In the genomic region with DNA sequence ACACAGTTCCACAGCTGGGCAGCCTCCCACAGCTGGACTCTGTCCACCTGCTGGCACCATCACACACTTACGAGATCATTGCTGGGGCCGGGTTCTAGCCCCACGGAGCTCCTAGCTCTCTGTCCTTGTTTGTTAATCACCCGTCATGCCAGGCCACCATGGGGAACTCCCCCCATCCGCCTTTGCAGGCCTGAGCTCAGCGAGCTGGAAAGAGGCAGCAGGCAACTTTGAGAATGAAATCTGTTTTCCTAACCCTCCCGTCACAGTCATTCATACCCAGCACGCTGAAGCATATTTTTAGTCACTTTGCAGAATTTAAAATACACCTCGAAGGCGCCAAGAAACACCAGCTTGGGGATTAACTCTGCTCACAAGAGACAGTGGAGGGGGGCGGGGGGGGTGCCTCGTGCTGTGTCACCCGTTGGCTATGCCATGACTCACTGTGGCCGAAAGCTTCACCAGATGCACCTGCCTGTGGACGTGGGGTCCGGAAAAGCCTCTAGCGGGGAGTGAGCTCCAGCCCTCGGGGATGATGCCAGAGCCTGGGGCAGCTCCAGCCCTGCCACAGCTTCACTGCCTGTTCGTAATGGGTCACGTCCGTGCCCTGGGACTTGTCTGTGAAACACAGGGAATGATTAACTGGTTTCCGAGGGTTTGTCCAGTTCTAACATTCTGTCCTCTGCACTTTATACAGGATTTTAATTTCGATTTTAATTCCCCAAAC, we compare ENCODE assay signal across 9 cellular contexts. TPM values are rescaled to one million over a fixed set of nuclear protein-coding genes. Genes with fewer than 3 reads are reported as not detected.
DNase-seq lines count a peak whose midpoint lies in the region; ATAC-seq and TF ChIP-seq lines count a peak whose summit lies in the region.
"Had no signal": no experiment of that assay in that cellular context is flagged by ENCODE, and none has a peak within 500 bp of the region (broad histone marks: within the 10 kb centered on the region; RNA-seq: fewer than 3 reads in every experiment).

No MANE protein-coding gene starts in this region.

- TF ChIP-seq CTCF in GM12865 (IDR thresholded peaks at IDR 0.05; ENCODE audit: insufficient read depth, low read depth, low read length, missing control alignments) (no peak), right atrium auricular region (IDR thresholded peaks at IDR 0.05) (no peak)

- no peaks in the 10 kb centered on the region for H3K9me3 Mint-ChIP-seq in effector memory CD8-positive, alpha-beta T cell

- no peaks in the 10 kb centered on the region for H3K9me3 ChIP-seq in right atrium auricular region

- H3K4me3 Mint-ChIP-seq in effector memory CD8-positive, alpha-beta T cell = peak overlapping the region; percentile 50 to 51

- H3K4me1 ChIP-seq in right atrium auricular region = peaks cover 0 to 33% of the 10 kb centered on the region in 2 donors

- no peak overlapping the region for H3K27ac ChIP-seq in right atrium auricular region

- no peak for ATAC-seq in effector memory CD8-positive, alpha-beta T cell (replicated peaks)

- H3K4me1 Mint-ChIP-seq in effector memory CD8-positive, alpha-beta T cell (ENCODE audit: low read depth in 2 of 2) = peaks cover 12 to 27% of the 10 kb centered on the region in 2 donors

- no peaks in the 10 kb centered on the region for H3K36me3 ChIP-seq in right atrium auricular region

- peak; percentile 51 for DNase-seq in GM12865 (ENCODE audit: low read depth)
- peak; percentile 21 for DNase-seq in NCI-H1694 (lab: John Stamatoyannopoulos, UW)
- DNase-seq in effector memory CD8-positive, alpha-beta T cell = no peak
- peak; percentile 89 for DNase-seq in renal cortical epithelial cell (ENCODE audit: low read depth)
- no peak for DNase-seq in activated CD8-positive, alpha-beta memory T cell treated with anti-CD3 and anti-CD28 coated beads for 24 hours
- no peak for DNase-seq in right atrium auricular region (ENCODE audit: low spot score)
- no peak for DNase-seq in GOT3 (lab: John Stamatoyannopoulos, UW)
- DNase-seq in NCI-H2196 treated with DMSO at 0.1 percent for 48 hours (lab: John Stamatoyannopoulos, UW; ENCODE audit: unreplicated experiment) = no peak
- DNase-seq: OCI-M1 had no signal

- peaks cover 0 to 15% of the 10 kb centered on the region in 2 donors for H3K27me3 Mint-ChIP-seq in effector memory CD8-positive, alpha-beta T cell

- H3K27ac Mint-ChIP-seq in effector memory CD8-positive, alpha-beta T cell = no peak overlapping the region

- H3K36me3 Mint-ChIP-seq in effector memory CD8-positive, alpha-beta T cell (ENCODE audit: insufficient read depth) = peaks cover 4% of the 10 kb centered on the region

- H3K27me3 ChIP-seq in right atrium auricular region = no peaks in the 10 kb centered on the region

- H3K4me3 ChIP-seq in GM12865 (ENCODE audit: low read depth, low read length) = no peak overlapping the region
- no peak overlapping the region for H3K4me3 ChIP-seq in right atrium auricular region

RNA-seq across cellular contexts. Expression of a gene that starts 1.4 kb away (rescaled TPM):
- total RNA-seq in renal cortical epithelial cell (151 and 225 TPM in 2 replicates), right atrium auricular region (10 to 100 TPM in 1 of 2 donors, 1 to 10 TPM in 1; 7.2 to 16.8 TPM)

RNA-seq across cellular contexts. Expression of a gene that starts 57.9 kb away (rescaled TPM):
- total RNA-seq in renal cortical epithelial cell (33.5 and 44.5 TPM in 2 replicates), right atrium auricular region (10 to 100 TPM; 19.6 to 25.8 TPM)

Comparison
In these comparisons a context has a peak if more than half of its experiments do, and no peak if none do; other contexts are left out.
1. DNase-seq: peak in GM12865 (single experiment), NCI-H1694 (single experiment) and renal cortical epithelial cell (single experiment); none in effector memory CD8-positive, alpha-beta T cell (0 of 3), activated CD8-positive, alpha-beta memory T cell treated with anti-CD3 and anti-CD28 coated beads for 24 hours (single experiment), right atrium auricular region (single experiment), GOT3 (single experiment) and NCI-H2196 treated with DMSO at 0.1 percent for 48 hours (single experiment).